In the genomic region with DNA sequence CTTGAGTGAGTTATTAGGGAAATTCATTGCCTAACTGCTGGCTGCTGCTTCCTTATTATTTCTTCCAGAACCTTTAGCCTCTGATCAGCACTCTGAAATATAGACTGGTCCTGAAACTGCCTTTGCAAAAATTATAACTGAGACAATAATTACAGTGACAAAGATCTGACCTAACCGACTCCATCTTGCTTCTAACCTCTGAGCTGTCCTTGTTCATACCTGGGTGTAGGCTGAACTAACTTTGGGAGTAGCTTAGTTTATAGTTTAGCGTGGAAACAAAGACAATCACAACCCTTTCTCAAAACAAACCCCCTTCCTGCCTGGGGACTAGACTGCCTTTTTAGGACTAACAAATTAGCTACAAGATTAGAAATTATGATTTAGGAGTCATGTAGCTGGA, we compare ENCODE assay signal across 21 cellular contexts.
"Had no signal": no experiment of that assay in that cellular context is flagged by ENCODE, and none has a peak within 500 bp of the region (broad histone marks: within the 10 kb centered on the region; RNA-seq: fewer than 3 reads in every experiment).

No MANE protein-coding gene starts in this region.

- ATAC-seq: gastrocnemius medialis; natural killer cell; stimulated activated naive CD8-positive, alpha-beta T cell treated with anti-CD3 and anti-CD28 coated beads, Interleukin-15, Interleukin-2, amounts not matched to agents 100 U/mL and 50 U/mL, for 24 hours had no signal

- H3K9me3 Mint-ChIP-seq: activated naive CD4-positive, alpha-beta T cell treated with anti-CD3 and anti-CD28 coated beads for 36 hours; natural killer cell; T-helper 1 cell treated with Interleukin-12 subunit alpha and Interleukin-12 subunit beta and Interleukin-4 antibody, amounts not matched to agents 30 μg/mL and 1 μg/mL, for 36 hours had no signal

- H3K4me1 ChIP-seq: gastrocnemius medialis had no signal

- H3K36me3 Mint-ChIP-seq: activated naive CD8-positive, alpha-beta T cell treated with anti-CD3 and anti-CD28 coated beads, Interleukin-2, amount 10 ng/mL, durations not matched to agents 7 days and 5 days; natural killer cell had no signal

- H3K9me3 ChIP-seq: esophagus squamous epithelium, gastrocnemius medialis had no signal

- H3K36me3 ChIP-seq: esophagus squamous epithelium, gastrocnemius medialis had no signal

- DNase-seq: activated CD4-positive, alpha-beta T cell treated with anti-CD3 and anti-CD28 coated beads for 4 hours; activated CD4-positive, alpha-beta T cell treated with anti-CD3 and anti-CD28 coated beads, Interleukin-2, amount 50 U/mL, for 48 hours; activated CD4-positive, CD25-positive, alpha-beta regulatory T cell; activated effector memory CD4-positive, alpha-beta T cell treated with Interleukin-2 at 50 U/mL for 16 hours; activated naive CD4-positive, alpha-beta T cell treated with anti-CD3 and anti-CD28 coated beads for 36 hours; activated naive CD8-positive, alpha-beta T cell treated with anti-CD3 and anti-CD28 coated beads, Interleukin-2, amount 10 ng/mL, durations not matched to agents 7 days and 5 days; activated T-cell treated with anti-CD3 and anti-CD28 coated beads, Interleukin-2, amount 50 U/mL, for 48 hours; amniotic stem cell; cerebellar nuclear complex; esophagus squamous epithelium; gastrocnemius medialis; head of caudate nucleus; hypothalamus; natural killer cell; retina; stimulated activated CD4-positive, alpha-beta T cell treated with anti-CD3 and anti-CD28 coated beads, Interleukin-12 subunit alpha, Interleukin-12 subunit beta, amount 100 ng/mL, for 4 hours; stimulated activated CD4-positive, alpha-beta T cell treated with anti-CD3 and anti-CD28 coated beads, Interleukin-4, amount 100 ng/mL, for 4 hours; stimulated activated naive CD8-positive, alpha-beta T cell treated with anti-CD3 and anti-CD28 coated beads, Interleukin-15, Interleukin-2, amounts not matched to agents 100 U/mL and 50 U/mL, for 24 hours had no signal

- H3K4me3 Mint-ChIP-seq: activated naive CD4-positive, alpha-beta T cell treated with anti-CD3 and anti-CD28 coated beads for 36 hours; activated naive CD8-positive, alpha-beta T cell treated with anti-CD3 and anti-CD28 coated beads, Interleukin-2, amount 10 ng/mL, durations not matched to agents 7 days and 5 days; natural killer cell; T-helper 1 cell treated with Interleukin-12 subunit alpha and Interleukin-12 subunit beta and Interleukin-4 antibody, amounts not matched to agents 30 μg/mL and 1 μg/mL, for 36 hours had no signal

- H3K4me3 ChIP-seq: coronary artery, esophagus squamous epithelium, gastrocnemius medialis had no signal

- H3K27ac ChIP-seq: coronary artery, gastrocnemius medialis had no signal

- H3K27ac Mint-ChIP-seq: activated naive CD4-positive, alpha-beta T cell treated with anti-CD3 and anti-CD28 coated beads for 36 hours; activated naive CD8-positive, alpha-beta T cell treated with anti-CD3 and anti-CD28 coated beads, Interleukin-2, amount 10 ng/mL, durations not matched to agents 7 days and 5 days; natural killer cell; progenitor cell of endocrine pancreas; T-helper 1 cell treated with Interleukin-12 subunit alpha and Interleukin-12 subunit beta and Interleukin-4 antibody, amounts not matched to agents 30 μg/mL and 1 μg/mL, for 36 hours had no signal

- H3K27me3 ChIP-seq: esophagus squamous epithelium, gastrocnemius medialis had no signal

- H3K27me3 Mint-ChIP-seq: activated naive CD8-positive, alpha-beta T cell treated with anti-CD3 and anti-CD28 coated beads, Interleukin-2, amount 10 ng/mL, durations not matched to agents 7 days and 5 days had no signal

- H3K4me1 Mint-ChIP-seq: activated naive CD8-positive, alpha-beta T cell treated with anti-CD3 and anti-CD28 coated beads, Interleukin-2, amount 10 ng/mL, durations not matched to agents 7 days and 5 days; natural killer cell had no signal
